In genomic region chr12:12070674-12071661, GRCh38 we compare ENCODE assay signal across 7 cellular contexts. TPM values are rescaled to one million over a fixed set of nuclear protein-coding genes. Genes with fewer than 3 reads are reported as not detected.
DNase-seq lines count a peak whose midpoint lies in the region; ATAC-seq and TF ChIP-seq lines count a peak whose summit lies in the region.

TSS of gene BCL2L14 (plus strand) at chr12:12070939. CDS start at chr12:12079306, 8,367 bp downstream.

- H3K36me3 ChIP-seq in body of pancreas (replicated peaks in 1 of 2; ENCODE audit: insufficient read depth in 1 of 2, low read depth in 2 of 2) (no peaks in the 10 kb centered on the region), aorta (ENCODE audit: control insufficient read depth in 1 of 2, insufficient read depth in 2 of 2, low read length in 1 of 2) (no peaks in the 10 kb centered on the region)

- H3K4me3 ChIP-seq in body of pancreas (no peak within 1 kb of the TSS), aorta (ENCODE audit: low read length in 2 of 2) (no peak within 1 kb of the TSS)

- peak within 1 kb of the TSS in 1 of 3 donors; percentile 19 for H3K27ac Mint-ChIP-seq in IgD-negative memory B cell

- H3K27me3 ChIP-seq in body of pancreas (no peaks in the 10 kb centered on the region), aorta (ENCODE audit: control insufficient read depth in 1 of 2, insufficient read depth in 2 of 2, low read length in 1 of 2) (peaks cover 0 to 1% of the 10 kb centered on the region in 2 donors)

- H3K27ac ChIP-seq in body of pancreas, result peak within 1 kb of the TSS; percentile 72 to 83 (median 75)
- no peak within 1 kb of the TSS for H3K27ac ChIP-seq in aorta (ENCODE audit: low read depth in 1 of 2, low read length in 2 of 2)

- H3K27me3 Mint-ChIP-seq in IgD-negative memory B cell, result peaks cover 9% of the 10 kb centered on the region

- TF ChIP-seq POLR2A in body of pancreas (IDR thresholded peaks at IDR 0.05), result peak in 2 of 3 donors; percentile 51 to 53

- H3K4me1 ChIP-seq in body of pancreas (peaks cover 13% of the 10 kb centered on the region), aorta (ENCODE audit: control insufficient read depth in 1 of 2, insufficient read depth in 2 of 2, low read length in 2 of 2) (no peaks in the 10 kb centered on the region)

- H3K36me3 Mint-ChIP-seq in IgD-negative memory B cell, result peaks cover 2% of the 10 kb centered on the region

- H3K4me1 Mint-ChIP-seq in IgD-negative memory B cell, result peaks cover 10 to 14% (median 13%) of the 10 kb centered on the region in 3 donors

- H3K4me3 Mint-ChIP-seq in IgD-negative memory B cell, result peak within 1 kb of the TSS; percentile 2 to 91 (median 78)

- DNase-seq in body of pancreas (peak; percentile 33 to 47 (median 41)), aorta (no peak), Ammon's horn (ENCODE audit: low spot score) (no peak), OCI-M2 (lab: John Stamatoyannopoulos, UW; ENCODE audit: unreplicated experiment) (no peak)
- peak; percentile 13 for DNase-seq in stimulated activated CD4-positive, alpha-beta T cell treated with anti-CD3 and anti-CD28 coated beads, Interleukin-1b, Interleukin-23, amount 100 ng/mL, for 48 hours

- H3K9me3 Mint-ChIP-seq in IgD-negative memory B cell, result no peaks in the 10 kb centered on the region

- WGBS in body of pancreas, 2 donors, result 26 to 27% methylated on average over 12 of the region's 12 CpGs
- 53 to 61% methylated on average over 12 of the region's 12 CpGs for WGBS in aorta, 2 donors

- intact Hi-C loops in body of pancreas (cut with DNase I) (no loop called here), aorta (cut with DNase I) (no loop called here)

- peak in 4 of 7 experiments; percentile 19 to 37 (median 26) for TF ChIP-seq CTCF in body of pancreas (IDR thresholded peaks at IDR 0.05)

- ATAC-seq in GM19023 (IDR thresholded peaks at IDR 0.05; ENCODE audit: unreplicated experiment), result peak; percentile 42
- peak; percentile 68 for ATAC-seq in body of pancreas
- no peak for ATAC-seq in aorta (ENCODE audit: low FRiP score)

- H3K9me3 ChIP-seq in body of pancreas (no peaks in the 10 kb centered on the region), aorta (ENCODE audit: control insufficient read depth, low read length) (no peaks in the 10 kb centered on the region)

RNA-seq across cellular contexts. Expression of gene BCL2L14, which starts in this region (rescaled TPM):
- not detected for polyA plus RNA-seq in IgD-negative memory B cell
- 10 to 100 TPM in 1 of 2 donors, 1 to 10 TPM in 1; 6.3 to 14.5 TPM for total RNA-seq in body of pancreas
- total RNA-seq in aorta, result not detected
- polyA plus RNA-seq in aorta, result 1 to 10 TPM in 1 of 2 donors, not detected in 1; 4.0 TPM

Comparison
In these comparisons a context has a peak if more than half of its experiments do, and no peak if none do; other contexts are left out.
1. RNA of gene BCL2L14 (total RNA-seq): 6.3 to 14.5 TPM in body of pancreas; not detected in aorta; every median in the first group is over 4 times any median in the second.
2. DNase-seq: peak in body of pancreas (4 of 4) and stimulated activated CD4-positive, alpha-beta T cell treated with anti-CD3 and anti-CD28 coated beads, Interleukin-1b, Interleukin-23, amount 100 ng/mL, for 48 hours (single experiment); none in aorta (0 of 2), Ammon's horn (single experiment) and OCI-M2 (single experiment).
3. H3K27ac ChIP-seq: peak in body of pancreas (4 of 4); none in aorta (0 of 2).